Comparison of ENCODE assay signal across 32 cellular contexts in the genomic region with DNA sequence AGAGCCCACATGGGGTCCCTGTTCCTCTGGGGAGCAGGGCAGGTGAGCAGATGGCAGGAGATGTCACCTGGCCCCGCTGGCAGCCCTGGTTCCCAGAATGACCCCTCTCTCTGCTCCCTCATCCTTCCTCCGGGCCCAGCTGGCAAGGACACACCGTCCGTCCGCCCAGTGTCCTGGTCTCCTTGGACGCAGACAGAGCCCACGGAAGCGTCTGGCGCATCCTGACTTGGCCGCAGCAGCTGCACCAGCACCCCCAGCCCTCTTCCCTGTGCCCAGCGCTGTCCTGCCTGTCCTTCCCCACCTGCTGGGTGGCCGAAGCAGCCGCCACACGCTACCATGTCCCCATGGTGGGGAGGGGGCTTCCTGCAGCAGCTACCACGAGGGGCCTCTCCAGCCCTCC. TPM values are rescaled to one million over a fixed set of nuclear protein-coding genes. Genes with fewer than 3 reads are reported as not detected.
"Had no signal": no experiment of that assay in that cellular context is flagged by ENCODE, and none has a peak within 500 bp of the region (broad histone marks: within the 10 kb centered on the region; RNA-seq: fewer than 3 reads in every experiment).

No MANE protein-coding gene starts in this region.

- H3K9me3 Mint-ChIP-seq: activated CD8-positive, alpha-beta T cell treated with anti-CD3 and anti-CD28 coated beads for 36 hours; activated naive CD4-positive, alpha-beta T cell treated with anti-CD3 and anti-CD28 coated beads for 36 hours; activated naive CD4-positive, alpha-beta T cell treated with anti-CD3 and anti-CD28 coated beads, Interleukin-2, amount 50 U/mL, for 24 hours; activated naive CD8-positive, alpha-beta T cell treated with anti-CD3 and anti-CD28 coated beads, Interleukin-2, amount 10 ng/mL, durations not matched to agents 7 days and 5 days; activated T-cell treated with anti-CD3 and anti-CD28 coated beads, Interleukin-2, amount 50 U/mL, for 4 hours; activated T-helper 1 cell treated with anti-CD3 and anti-CD28 coated beads, Interleukin-12 subunit alpha, Interleukin-12 subunit beta, Interleukin-2, Interleukin-4 antibody, amounts not matched to agents 30 ng/mL and 10 ng/mL and 1 ng/mL, durations not matched to agents 14 hours and 24 hours and 36 hours; activated T-helper 2 cell treated with anti-CD3 and anti-CD28 coated beads, Interferon-gamma antibody, Interleukin-2, Interleukin-4, amounts not matched to agents 10 μg/mL and 5 μg/mL and 100 μg/mL, durations not matched to agents 14 hours and 24 hours and 36 hours; WTC11 had no signal

- H3K36me3 ChIP-seq: ascending aorta, breast epithelium, cardiac muscle cell, colonic mucosa, esophagus squamous epithelium, gastroesophageal sphincter, heart right ventricle had no signal

- H3K27ac ChIP-seq: ascending aorta, breast epithelium, cardiac muscle cell, colonic mucosa, epithelial cell of prostate, esophagus squamous epithelium, gastroesophageal sphincter, heart right ventricle had no signal

- H3K36me3 Mint-ChIP-seq: activated naive CD4-positive, alpha-beta T cell treated with anti-CD3 and anti-CD28 coated beads, Interleukin-2, amount 50 U/mL, for 24 hours; activated naive CD8-positive, alpha-beta T cell treated with anti-CD3 and anti-CD28 coated beads, Interleukin-2, amount 10 ng/mL, durations not matched to agents 7 days and 5 days; brain; WTC11 had no signal

- H3K27me3 ChIP-seq: colonic mucosa had no signal

- H3K4me1 ChIP-seq: ascending aorta, breast epithelium, colonic mucosa had no signal

- DNase-seq: activated CD4-positive, alpha-beta T cell treated with anti-CD3 and anti-CD28 coated beads for 1 hour; activated CD4-positive, alpha-beta T cell treated with anti-CD3 and anti-CD28 coated beads for 48 hours; activated CD4-positive, alpha-beta T cell treated with anti-CD3 and anti-CD28 coated beads, Interleukin-2, amount 50 U/mL, for 1 hour; activated CD4-positive, alpha-beta T cell treated with anti-CD3 and anti-CD28 coated beads, Interleukin-2, amount 50 U/mL, for 48 hours; activated CD8-positive, alpha-beta memory T cell treated with anti-CD3 and anti-CD28 coated beads for 24 hours; activated CD8-positive, alpha-beta T cell treated with anti-CD3 and anti-CD28 coated beads for 36 hours; activated effector memory CD4-positive, alpha-beta T cell treated with anti-CD3 and anti-CD28 coated beads, Interleukin-2, amount 50 U/mL, for 16 hours; activated naive CD4-positive, alpha-beta T cell treated with anti-CD3 and anti-CD28 coated beads for 36 hours; activated naive CD8-positive, alpha-beta T cell treated with anti-CD3 and anti-CD28 coated beads, Interleukin-2, amount 10 ng/mL, durations not matched to agents 7 days and 5 days; activated T-cell treated with anti-CD3 and anti-CD28 coated beads, Interleukin-2, amount 50 U/mL, for 4 hours; central memory CD4-positive, alpha-beta T cell; effector CD8-positive, alpha-beta T cell; esophagus squamous epithelium; foreskin melanocyte; T-helper 2 cell had no signal

- H3K9me3 ChIP-seq: ascending aorta, breast epithelium, colonic mucosa, esophagus squamous epithelium, gastroesophageal sphincter, heart right ventricle had no signal

- H3K4me3 ChIP-seq: ascending aorta, breast epithelium, cardiac muscle cell, colonic mucosa, esophagus squamous epithelium, gastroesophageal sphincter, heart right ventricle had no signal

- ATAC-seq: activated CD8-positive, alpha-beta T cell treated with anti-CD3 and anti-CD28 coated beads for 36 hours; activated T-cell treated with anti-CD3 and anti-CD28 coated beads, Interleukin-2, amount 50 U/mL, for 4 hours; gastroesophageal sphincter; WTC11 had no signal

- H3K27ac Mint-ChIP-seq: activated CD8-positive, alpha-beta T cell treated with anti-CD3 and anti-CD28 coated beads for 36 hours; activated naive CD4-positive, alpha-beta T cell treated with anti-CD3 and anti-CD28 coated beads for 36 hours; activated naive CD4-positive, alpha-beta T cell treated with anti-CD3 and anti-CD28 coated beads, Interleukin-2, amount 50 U/mL, for 24 hours; activated naive CD8-positive, alpha-beta T cell treated with anti-CD3 and anti-CD28 coated beads, Interleukin-2, amount 10 ng/mL, durations not matched to agents 7 days and 5 days; activated T-helper 1 cell treated with anti-CD3 and anti-CD28 coated beads, Interleukin-12 subunit alpha, Interleukin-12 subunit beta, Interleukin-2, Interleukin-4 antibody, amounts not matched to agents 30 ng/mL and 10 ng/mL and 1 ng/mL, durations not matched to agents 14 hours and 24 hours and 36 hours; activated T-helper 2 cell treated with anti-CD3 and anti-CD28 coated beads, Interferon-gamma antibody, Interleukin-2, Interleukin-4, amounts not matched to agents 10 μg/mL and 5 μg/mL and 100 μg/mL, durations not matched to agents 14 hours and 24 hours and 36 hours; WTC11 had no signal

RNA-seq across cellular contexts. Expression of a gene that starts 9.6 kb away (rescaled TPM):
- total RNA-seq: activated T-helper 1 cell treated with anti-CD3 and anti-CD28 coated beads, Interleukin-12 subunit alpha, Interleukin-12 subunit beta, Interleukin-2, Interleukin-4 antibody, amounts not matched to agents 30 ng/mL and 10 ng/mL and 1 ng/mL, durations not matched to agents 14 hours and 24 hours and 36 hours; ascending aorta; breast epithelium; cardiac muscle cell; dermis microvascular lymphatic vessel endothelial cell; endothelial cell of umbilical vein; fibroblast of lung; fibroblast of villous mesenchyme; glomerular endothelial cell; heart right ventricle had no signal
- polyA plus RNA-seq: endothelial cell of umbilical vein, fibroblast of lung had no signal
